1 cellular context compared by ENCODE assay signal in the genomic region with DNA sequence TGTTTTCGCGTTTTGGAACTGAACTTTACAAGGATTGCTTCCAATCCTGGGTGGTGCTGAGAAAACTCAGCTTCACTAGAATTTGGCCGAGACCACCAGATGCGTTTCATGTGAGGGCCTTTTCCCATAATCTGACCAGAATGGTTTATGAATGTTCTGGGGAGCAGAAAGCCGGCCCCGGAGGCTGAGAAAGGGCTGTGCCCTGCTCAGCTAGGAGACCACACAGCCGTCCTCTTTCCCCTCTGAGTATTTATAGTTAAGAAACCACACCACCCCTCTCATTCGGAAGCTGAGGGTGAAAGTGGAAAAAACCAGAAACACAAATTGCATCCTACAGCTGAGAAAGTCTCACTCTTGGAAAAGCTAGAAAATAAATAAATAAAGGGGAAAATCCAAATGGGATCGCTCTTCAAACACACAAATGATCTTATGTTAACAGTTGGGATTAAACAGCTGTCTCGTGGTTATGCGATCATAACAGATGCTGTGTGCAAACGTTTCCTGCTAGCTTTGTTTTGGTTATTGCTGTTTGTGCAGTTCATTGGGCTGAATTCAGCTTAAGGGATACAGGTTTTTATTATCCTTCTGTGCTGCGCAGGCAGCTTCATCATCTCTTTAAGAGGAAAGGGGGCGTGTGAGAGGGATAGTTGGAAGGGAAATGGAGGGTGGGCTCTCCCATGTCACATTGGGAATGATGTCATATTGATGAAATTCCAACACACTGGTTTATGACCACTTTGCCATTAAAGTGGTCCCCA.
TF ChIP-seq lines count a peak whose summit lies in the region.

No MANE protein-coding gene starts in this region.

TF ChIP-seq in endothelial cell of umbilical vein, 7 proteins besides CTCF, POLR2A, EP300 and RAD21:
- peak; percentile 60 for TF ChIP-seq POLR2AphosphoS5 (IDR thresholded peaks at IDR 0.05; ENCODE audit: insufficient read depth, low read depth, low read length)
- peak; percentile 68 for TF ChIP-seq JUN (IDR thresholded peaks at IDR 0.05; ENCODE audit: borderline replicate concordance, insufficient read depth, insufficient read length, low read depth)
- TF ChIP-seq, protein P1, sequence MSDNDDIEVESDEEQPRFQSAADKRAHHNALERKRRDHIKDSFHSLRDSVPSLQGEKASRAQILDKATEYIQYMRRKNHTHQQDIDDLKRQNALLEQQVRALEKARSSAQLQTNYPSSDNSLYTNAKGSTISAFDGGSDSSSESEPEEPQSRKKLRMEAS (IDR thresholded peaks at IDR 0.05; ENCODE audit: insufficient read depth, insufficient read length) = no peak
- TF ChIP-seq EZH2 (IDR thresholded peaks at IDR 0.05; ENCODE audit: borderline replicate concordance, low read depth, low read length, severe bottlenecking) = no peak
- no peak for TF ChIP-seq MYC (IDR thresholded peaks at IDR 0.05; ENCODE audit: low read depth, low read length)
- TF ChIP-seq FOS (IDR thresholded peaks at IDR 0.05; ENCODE audit: borderline replicate concordance, insufficient read depth, low read length) = no peak
- no peak for TF ChIP-seq GATA2 (IDR thresholded peaks at IDR 0.05; ENCODE audit: insufficient read depth, insufficient read length, low read depth, low read length)
